Comparison of ENCODE assay signal across 10 cellular contexts in genomic region chr11:128689946-128690745, GRCh38. TPM values are rescaled to one million over a fixed set of nuclear protein-coding genes. Genes with fewer than 3 reads are reported as not detected.
DNase-seq lines count a peak whose midpoint lies in the region; ATAC-seq, FAIRE-seq and TF ChIP-seq lines count a peak whose summit lies in the region.
"Had no signal": no experiment of that assay in that cellular context is flagged by ENCODE, and none has a peak within 500 bp of the region (broad histone marks: within the 10 kb centered on the region; RNA-seq: fewer than 3 reads in every experiment).

No MANE protein-coding gene starts in this region.

- H3K9ac ChIP-seq in HUES6 (ENCODE audit: low read length) = peak overlapping the region; percentile 12
- no peak overlapping the region for H3K9ac ChIP-seq in keratinocyte (ENCODE audit: control insufficient read depth, extremely low read depth, insufficient read depth, low read length)
- H3K9ac ChIP-seq in subcutaneous abdominal adipose tissue (ENCODE audit: low read length in 5 of 5) = peak overlapping the region in 1 of 5 donors; percentile 30

- H3K4me3 ChIP-seq in HUES6 (ENCODE audit: low read depth, low read length) (peak overlapping the region; percentile 45), ectodermal cell (ENCODE audit: insufficient read depth, low read depth, low read length) (peak overlapping the region; percentile 11), keratinocyte (ENCODE audit: control insufficient read depth in 2 of 3, extremely low read depth in 1 of 3, insufficient read depth in 2 of 3, low read depth in 1 of 3, low read length in 3 of 3) (no peak overlapping the region), subcutaneous abdominal adipose tissue (ENCODE audit: low read depth in 1 of 5, low read length in 5 of 5) (peak overlapping the region; percentile 29 to 78 (median 46)), BE2C (ENCODE audit: low read depth, low read length) (no peak overlapping the region)
- H3K4me3 ChIP-seq: pancreas had no signal

- peaks cover 100% of the 10 kb centered on the region for H3K27me3 ChIP-seq in HUES6 (ENCODE audit: control insufficient read depth, insufficient read depth, low read length)
- peaks cover 100% of the 10 kb centered on the region for H3K27me3 ChIP-seq in ectodermal cell (ENCODE audit: control insufficient read depth, insufficient read depth, low read length, poor library complexity, severe bottlenecking)
- H3K27me3 ChIP-seq in keratinocyte (ENCODE audit: control insufficient read depth, extremely low read depth, insufficient read depth, low read length) = peaks cover 99% of the 10 kb centered on the region
- peaks cover 13 to 49% (median 42%) of the 10 kb centered on the region in 5 donors for H3K27me3 ChIP-seq in subcutaneous abdominal adipose tissue (ENCODE audit: control insufficient read depth in 5 of 5, insufficient read depth in 4 of 5, low read length in 5 of 5)
- H3K27me3 ChIP-seq in BE2C = peaks cover 100% of the 10 kb centered on the region

- ATAC-seq in HG03342 (IDR thresholded peaks at IDR 0.05; ENCODE audit: unreplicated experiment) = no peak
- ATAC-seq: pancreas had no signal

- H3K4me1 ChIP-seq in HUES6 (ENCODE audit: control insufficient read depth, insufficient read depth, low read length) (peaks cover 52% of the 10 kb centered on the region), ectodermal cell (ENCODE audit: control insufficient read depth, insufficient read depth, low read length) (peaks cover 32% of the 10 kb centered on the region), keratinocyte (ENCODE audit: control insufficient read depth, extremely low read depth, insufficient read depth, low read length) (peaks cover 14% of the 10 kb centered on the region), subcutaneous abdominal adipose tissue (ENCODE audit: control insufficient read depth in 5 of 5, insufficient read depth in 5 of 5, low read length in 5 of 5) (peaks cover 7 to 71% (median 56%) of the 10 kb centered on the region in 5 donors), BE2C (no peaks in the 10 kb centered on the region)

- peaks cover 32% of the 10 kb centered on the region for H3K4me1 Mint-ChIP-seq in progenitor cell of endocrine pancreas (ENCODE audit: low read depth)

- H3K36me3 Mint-ChIP-seq in progenitor cell of endocrine pancreas (ENCODE audit: insufficient read depth) = no peaks in the 10 kb centered on the region

- 7 to 8% methylated on average over 42 to 43 of the region's 43 CpGs for WGBS in ectodermal cell, 2 experiments

- H3K27ac ChIP-seq in HUES6 (ENCODE audit: low read depth, low read length) (no peak overlapping the region), ectodermal cell (ENCODE audit: insufficient read depth, low read depth, low read length, poor library complexity, severe bottlenecking) (no peak overlapping the region), keratinocyte (ENCODE audit: control insufficient read depth, insufficient read depth, low read length) (no peak overlapping the region), subcutaneous abdominal adipose tissue (ENCODE audit: low read depth, low read length) (no peak overlapping the region)
- H3K27ac ChIP-seq: pancreas had no signal

- H3K79me2 ChIP-seq in keratinocyte (ENCODE audit: control insufficient read depth, insufficient read depth, low read length) = no peaks in the 10 kb centered on the region

- H3K36me3 ChIP-seq in HUES6 (ENCODE audit: control insufficient read depth, insufficient read depth, low read length) (no peaks in the 10 kb centered on the region), ectodermal cell (ENCODE audit: control insufficient read depth, insufficient read depth, low read length) (no peaks in the 10 kb centered on the region), keratinocyte (ENCODE audit: control insufficient read depth in 2 of 2, extremely low read depth in 1 of 2, insufficient read depth in 2 of 2, low read length in 2 of 2) (no peaks in the 10 kb centered on the region), subcutaneous abdominal adipose tissue (ENCODE audit: control insufficient read depth in 5 of 5, insufficient read depth in 5 of 5, low read length in 5 of 5) (no peaks in the 10 kb centered on the region), BE2C (no peaks in the 10 kb centered on the region)
- H3K36me3 ChIP-seq: pancreas had no signal

- peak overlapping the region; percentile 48 for H3K4me2 ChIP-seq in keratinocyte (ENCODE audit: control insufficient read depth, extremely low read depth, insufficient read depth, low read depth, low read length)

- dilution Hi-C loops in keratinocyte (cut with MboI; ENCODE audit: extremely low pct_ligation_motif_present, low sequenced_read_pairs) = no loop called here

- TF ChIP-seq CTCF in keratinocyte (optimal IDR thresholded peaks at IDR 0.05 in 1 of 3, IDR thresholded peaks at IDR 0.05 in 1 of 3, conservative IDR thresholded peaks at IDR 0.05 in 1 of 3; ENCODE audit: extremely low read depth in 1 of 3, insufficient read depth in 2 of 3, low read length in 3 of 3) (no peak), BE2C (IDR thresholded peaks at IDR 0.05; ENCODE audit: low read depth, low read length) (no peak), progenitor cell of endocrine pancreas (IDR thresholded peaks at IDR 0.05; ENCODE audit: unreplicated experiment) (no peak)

- no peaks in the 10 kb centered on the region for H3K9me3 Mint-ChIP-seq in progenitor cell of endocrine pancreas (ENCODE audit: low read depth)
- H3K9me3 Mint-ChIP-seq: T-helper 2 cell treated with Interferon-gamma antibody and Interleukin-4, amounts not matched to agents 5 μg/mL and 100 μg/mL, for 36 hours had no signal

- DNase-seq in keratinocyte (ENCODE audit: low read depth, low spot score) (no peak), BE2C (no peak), progenitor cell of endocrine pancreas (ENCODE audit: low spot score, unreplicated experiment) (no peak)

- no peaks in the 10 kb centered on the region for H3K9me1 ChIP-seq in keratinocyte (ENCODE audit: control insufficient read depth, extremely low read depth, insufficient read depth, low read length)

- H3K27ac Mint-ChIP-seq in progenitor cell of endocrine pancreas = no peak overlapping the region
- H3K27ac Mint-ChIP-seq: T-helper 2 cell treated with Interferon-gamma antibody and Interleukin-4, amounts not matched to agents 5 μg/mL and 100 μg/mL, for 36 hours had no signal

- no peaks in the 10 kb centered on the region for H4K20me1 ChIP-seq in keratinocyte (ENCODE audit: control insufficient read depth, extremely low read depth, insufficient read depth, low read length)

- no peak overlapping the region for H3K4me3 Mint-ChIP-seq in progenitor cell of endocrine pancreas (ENCODE audit: low read depth)
- H3K4me3 Mint-ChIP-seq: T-helper 2 cell treated with Interferon-gamma antibody and Interleukin-4, amounts not matched to agents 5 μg/mL and 100 μg/mL, for 36 hours had no signal

- H2AFZ ChIP-seq in keratinocyte (ENCODE audit: control insufficient read depth, low read length) = no peak overlapping the region

- no peak for FAIRE-seq in keratinocyte (lab: Jason Lieb, UNC)
- FAIRE-seq: colon, pancreas had no signal

- H3K9me3 ChIP-seq in HUES6 (ENCODE audit: control insufficient read depth, insufficient read depth, low read depth, low read length) (no peaks in the 10 kb centered on the region), ectodermal cell (ENCODE audit: control insufficient read depth, low read length) (no peaks in the 10 kb centered on the region), keratinocyte (ENCODE audit: control insufficient read depth, low read depth, low read length) (no peaks in the 10 kb centered on the region), subcutaneous abdominal adipose tissue (ENCODE audit: control insufficient read depth in 5 of 5, low read length in 5 of 5) (no peaks in the 10 kb centered on the region), BE2C (no peaks in the 10 kb centered on the region; the same call in 1 of the 2 replicates)
- H3K9me3 ChIP-seq: pancreas had no signal

- peaks cover 87% of the 10 kb centered on the region for H3K27me3 Mint-ChIP-seq in progenitor cell of endocrine pancreas

RNA-seq across cellular contexts. Expression of gene FLI1, which starts 3.7 kb away (rescaled TPM):
- 1.0 TPM for polyA plus RNA-seq in ectodermal cell (2013, experiment 1 of 4)
- polyA plus RNA-seq in ectodermal cell (2013, experiment 2 of 4) = 0.30 TPM
- polyA plus RNA-seq in ectodermal cell (2013, experiment 3 of 4) = 1.0 TPM
- polyA plus RNA-seq in ectodermal cell (2013, experiment 4 of 4) = 0.65 TPM
- 1.1 to 2.2 TPM (median 1.1 TPM) in 3 replicates for polyA plus RNA-seq in keratinocyte
- not detected for polyA plus RNA-seq in keratinocyte (2011; ENCODE audit: low read depth)
- 0.87 and 1.0 TPM in 2 replicates for polyA plus RNA-seq in keratinocyte (2011; cell fraction: cytosol; rRNA removed)
- polyA plus RNA-seq in keratinocyte (2011; cell fraction: nucleus; rRNA removed) = 0.83 and 1.0 TPM in 2 replicates
- 0.17 and 0.80 TPM in 2 replicates for polyA plus RNA-seq in keratinocyte (2012; ENCODE audit: low replicate concordance)
- polyA minus RNA-seq in keratinocyte = 3.4 to 10.6 TPM (median 5.3 TPM) in 3 replicates
- 7.3 TPM for polyA minus RNA-seq in keratinocyte (2011; cell fraction: cytosol; rRNA and poly(A)+ RNA removed)
- polyA minus RNA-seq in keratinocyte (2011; cell fraction: nucleus; rRNA and poly(A)+ RNA removed) = 0.53 and 1.8 TPM in 2 replicates
- polyA plus RNA-seq in BE2C (2012; ENCODE audit: insufficient read depth, insufficient read length, low read depth) = 2.7 TPM
- 0.22 TPM in 1 of 2 replicates, not detected in the other for total RNA-seq in progenitor cell of endocrine pancreas

Comparison
In these comparisons a context has a peak if more than half of its experiments do, and no peak if none do; other contexts are left out.
1. H3K4me3 ChIP-seq: peak in HUES6 (single experiment), ectodermal cell (single experiment) and subcutaneous abdominal adipose tissue (5 of 5); none in keratinocyte (0 of 3) and BE2C (single experiment).